In genomic region chr7:76108540-76109233, GRCh38 we compare ENCODE assay signal across 10 cellular contexts.
DNase-seq lines count a peak whose midpoint lies in the region; ATAC-seq and TF ChIP-seq lines count a peak whose summit lies in the region.
"Had no signal": no experiment of that assay in that cellular context is flagged by ENCODE, and none has a peak within 500 bp of the region (broad histone marks: within the 10 kb centered on the region; RNA-seq: fewer than 3 reads in every experiment).

No MANE protein-coding gene starts in this region.

- TF ChIP-seq RAD21 in SK-N-SH (IDR thresholded peaks at IDR 0.05; ENCODE audit: low read length) = no peak

- H3K4me1 ChIP-seq in SK-N-SH (ENCODE audit: control insufficient read depth in 1 of 2, insufficient read depth in 2 of 2, low read depth in 1 of 2, low read length in 1 of 2) (peaks cover 0 to 9% of the 10 kb centered on the region in 2 experiments; a peak in 2 of 4 replicates), right atrium auricular region (no peaks in the 10 kb centered on the region), testis (no peaks in the 10 kb centered on the region)

- H3K4me2 ChIP-seq in SK-N-SH = peak overlapping the region; percentile 36

- H3K27me3 Mint-ChIP-seq in activated naive CD8-positive, alpha-beta T cell treated with anti-CD3 and anti-CD28 coated beads for 36 hours = no peaks in the 10 kb centered on the region

- peaks cover 22% of the 10 kb centered on the region for H3F3A ChIP-seq in SK-N-SH (replicated peaks; ENCODE audit: insufficient read depth)

- H2AFZ ChIP-seq in SK-N-SH (ENCODE audit: low read depth) = peak overlapping the region; percentile 43; the same call in 1 of the 2 replicates

- no peaks in the 10 kb centered on the region for H3K9me3 ChIP-seq in SK-N-SH
- no peaks in the 10 kb centered on the region for H3K9me3 ChIP-seq in right atrium auricular region
- H3K9me3 ChIP-seq in testis = no peaks in the 10 kb centered on the region

- no peak for ATAC-seq in HG03520 (IDR thresholded peaks at IDR 0.05; ENCODE audit: unreplicated experiment)

- POLR2A ChIA-PET in SK-N-SH (lab: Yijun Ruan, JAX) = no interaction called here

- CTCF ChIA-PET in SK-N-SH (lab: Yijun Ruan, JAX) = no interaction called here

- TF ChIP-seq EP300 in SK-N-SH (IDR thresholded peaks at IDR 0.05; ENCODE audit: borderline replicate concordance in 1 of 2, low read depth in 1 of 2, low read length in 1 of 2) = no peak

- no peaks in the 10 kb centered on the region for H3K9me2 ChIP-seq in SK-N-SH

- H3K4me3 Mint-ChIP-seq in activated naive CD8-positive, alpha-beta T cell treated with anti-CD3 and anti-CD28 coated beads for 36 hours = no peak overlapping the region

- no peak for TF ChIP-seq CTCF in SK-N-SH (IDR thresholded peaks at IDR 0.05)
- TF ChIP-seq CTCF in right atrium auricular region (IDR thresholded peaks at IDR 0.05) = no peak
- TF ChIP-seq CTCF in testis (IDR thresholded peaks at IDR 0.05) = no peak

- WGBS in SK-N-SH (ENCODE audit: low lambda C conversion rate) = 67% methylated on average over 11 of the region's 11 CpGs
- WGBS in testis, 2 donors = 41 to 47% methylated on average over 11 of the region's 11 CpGs

- intact Hi-C loops in testis (cut with DNase I; ENCODE audit: low total_unique reads) = no loop called here

- DNase-seq in HuH-7.5 (ENCODE audit: low spot score) = peak; percentile 21
- no peak for DNase-seq in SK-N-SH
- DNase-seq in right atrium auricular region (ENCODE audit: low spot score) = peak; percentile 63
- DNase-seq in testis = peak; percentile 69
- DNase-seq in NCI-H82 (lab: John Stamatoyannopoulos, UW) = no peak
- DNase-seq in activated naive CD8-positive, alpha-beta T cell treated with anti-CD3 and anti-CD28 coated beads for 36 hours = no peak
- DNase-seq in retina = no peak
- DNase-seq: activated CD4-positive, alpha-beta T cell treated with anti-CD3 and anti-CD28 coated beads, Interleukin-2, amount 50 U/mL, for 4 hours; NCI-H187 had no signal

- TF ChIP-seq POLR2A in testis (IDR thresholded peaks at IDR 0.05) = no peak

- no peaks in the 10 kb centered on the region for H3K9me3 Mint-ChIP-seq in activated naive CD8-positive, alpha-beta T cell treated with anti-CD3 and anti-CD28 coated beads for 36 hours

- H3K36me3 Mint-ChIP-seq in activated naive CD8-positive, alpha-beta T cell treated with anti-CD3 and anti-CD28 coated beads for 36 hours = no peaks in the 10 kb centered on the region

- H3K27me3 ChIP-seq in SK-N-SH (ENCODE audit: insufficient read depth) = no peaks in the 10 kb centered on the region
- H3K27me3 ChIP-seq in right atrium auricular region = no peaks in the 10 kb centered on the region
- no peaks in the 10 kb centered on the region for H3K27me3 ChIP-seq in testis

- H3K79me2 ChIP-seq in SK-N-SH (ENCODE audit: insufficient read depth) = no peaks in the 10 kb centered on the region

- H4K20me1 ChIP-seq in SK-N-SH (ENCODE audit: insufficient read depth) = no peaks in the 10 kb centered on the region

- H3K36me3 ChIP-seq in SK-N-SH (replicated peaks in 1 of 2; ENCODE audit: control insufficient read depth in 1 of 2, insufficient read depth in 2 of 2, low read length in 1 of 2) (no peaks in the 10 kb centered on the region), right atrium auricular region (no peaks in the 10 kb centered on the region), testis (ENCODE audit: low read depth, missing control alignments) (no peaks in the 10 kb centered on the region)

- H3K9ac ChIP-seq in SK-N-SH = no peak overlapping the region

- H3K4me3 ChIP-seq in SK-N-SH (ENCODE audit: low read depth in 2 of 2, low read length in 1 of 2) (no peak overlapping the region), right atrium auricular region (no peak overlapping the region), testis (no peak overlapping the region)

- H3K27ac Mint-ChIP-seq in activated naive CD8-positive, alpha-beta T cell treated with anti-CD3 and anti-CD28 coated beads for 36 hours = no peak overlapping the region

- peak overlapping the region in 1 of 2 experiments; percentile 52; a peak in 2 of 4 replicates for H3K27ac ChIP-seq in SK-N-SH (ENCODE audit: low read depth in 2 of 2, low read length in 1 of 2)
- H3K27ac ChIP-seq in right atrium auricular region = no peak overlapping the region
- H3K27ac ChIP-seq in testis = peak overlapping the region in 1 of 2 donors; percentile 12

- H3K4me1 Mint-ChIP-seq in activated naive CD8-positive, alpha-beta T cell treated with anti-CD3 and anti-CD28 coated beads for 36 hours = no peaks in the 10 kb centered on the region

TF ChIP-seq in SK-N-SH, 30 proteins besides CTCF, POLR2A, EP300 and RAD21:
- TF ChIP-seq FOSL2 (IDR thresholded peaks at IDR 0.05; ENCODE audit: borderline replicate concordance, low read depth) (peak; percentile 40; the same call in 1 of the 2 replicates), TCF12 (IDR thresholded peaks at IDR 0.05) (peak; percentile 60; the same call in 1 of the 2 replicates), TAF1 (IDR thresholded peaks at IDR 0.05; ENCODE audit: borderline replicate concordance, low read depth, low read length) (no peak), JUND (IDR thresholded peaks at IDR 0.05) (peak; percentile 43; the same call in 1 of the 2 replicates), PBX3 (IDR thresholded peaks at IDR 0.05) (peak; percentile 62)

Comparison
In these comparisons a context has a peak if more than half of its experiments do, and no peak if none do; other contexts are left out.
1. DNase-seq: peak in HuH-7.5 (single experiment), right atrium auricular region (single experiment) and testis (single experiment); none in SK-N-SH (single experiment), NCI-H82 (single experiment), activated naive CD8-positive, alpha-beta T cell treated with anti-CD3 and anti-CD28 coated beads for 36 hours (single experiment) and retina (single experiment).